In genomic region chr13:80048802-80049201, GRCh38 we compare ENCODE assay signal across 8 cellular contexts.
DNase-seq lines count a peak whose midpoint lies in the region; ATAC-seq and TF ChIP-seq lines count a peak whose summit lies in the region.

No MANE protein-coding gene starts in this region.

- H3K9me3 ChIP-seq in RWPE2 (ENCODE audit: severe bottlenecking) = no peaks in the 10 kb centered on the region
- no peaks in the 10 kb centered on the region for H3K9me3 ChIP-seq in effector memory CD4-positive, alpha-beta T cell (ENCODE audit: control insufficient read depth, low read length)

- no peaks in the 10 kb centered on the region for H3K36me3 ChIP-seq in RWPE2 (ENCODE audit: low read depth)
- H3K36me3 ChIP-seq in effector memory CD4-positive, alpha-beta T cell (ENCODE audit: control insufficient read depth, insufficient read depth, low read length) = no peaks in the 10 kb centered on the region

- H3K27ac ChIP-seq in RWPE2 (ENCODE audit: poor library complexity, severe bottlenecking) = peak overlapping the region; percentile 37
- no peak overlapping the region for H3K27ac ChIP-seq in effector memory CD4-positive, alpha-beta T cell (ENCODE audit: insufficient read depth, low read length, poor library complexity, severe bottlenecking)

- no peak overlapping the region for H3K27ac Mint-ChIP-seq in activated naive CD4-positive, alpha-beta T cell treated with anti-CD3 and anti-CD28 coated beads, Interleukin-2, amount 50 U/mL, for 72 hours

- TF ChIP-seq CTCF in RWPE2 (IDR thresholded peaks at IDR 0.05; ENCODE audit: poor library complexity, severe bottlenecking) = no peak
- TF ChIP-seq CTCF in retinal pigment epithelial cell (conservative IDR thresholded peaks at IDR 0.05; ENCODE audit: low read depth, low read length) = no peak

- no peaks in the 10 kb centered on the region for H3K36me3 Mint-ChIP-seq in activated naive CD4-positive, alpha-beta T cell treated with anti-CD3 and anti-CD28 coated beads, Interleukin-2, amount 50 U/mL, for 72 hours

- DNase-seq in DMS 273 treated with DMSO at 0.1 percent for 48 hours (lab: John Stamatoyannopoulos, UW) = peak; percentile 5
- DNase-seq in RWPE2 (ENCODE audit: low spot score) = peak; percentile 79
- peak in 1 of 2 donors; percentile 31 for DNase-seq in activated naive CD4-positive, alpha-beta T cell treated with anti-CD3 and anti-CD28 coated beads, Interleukin-2, amount 50 U/mL, for 72 hours (ENCODE audit: low spot score in 2 of 2)
- DNase-seq in cardiac septum (ENCODE audit: low spot score) = peak; percentile 93
- peak; percentile 97 for DNase-seq in retinal pigment epithelial cell (ENCODE audit: low read depth)
- DNase-seq in effector memory CD4-positive, alpha-beta T cell = no peak

- peaks cover 12% of the 10 kb centered on the region for H3K4me1 ChIP-seq in RWPE2 (ENCODE audit: insufficient read depth, poor library complexity, severe bottlenecking)
- no peaks in the 10 kb centered on the region for H3K4me1 ChIP-seq in effector memory CD4-positive, alpha-beta T cell (ENCODE audit: control insufficient read depth, insufficient read depth, low read length, poor library complexity, severe bottlenecking)

- ATAC-seq in GM21367 (IDR thresholded peaks at IDR 0.05; ENCODE audit: unreplicated experiment) (peak; percentile 96), HG03571 (IDR thresholded peaks at IDR 0.05; ENCODE audit: unreplicated experiment) (peak; percentile 99), RWPE2 (ENCODE audit: low read depth) (peak; percentile 99)
- peak; percentile 91 to 97 for ATAC-seq in activated naive CD4-positive, alpha-beta T cell treated with anti-CD3 and anti-CD28 coated beads, Interleukin-2, amount 50 U/mL, for 72 hours

- no peak overlapping the region for H3K4me3 ChIP-seq in RWPE2 (ENCODE audit: severe bottlenecking)
- no peak overlapping the region for H3K4me3 ChIP-seq in retinal pigment epithelial cell (ENCODE audit: low read length)
- no peak overlapping the region for H3K4me3 ChIP-seq in effector memory CD4-positive, alpha-beta T cell (ENCODE audit: insufficient read depth, low read depth, low read length, poor library complexity, severe bottlenecking)

- peaks cover 3 to 4% of the 10 kb centered on the region in 2 donors for H3K9me3 Mint-ChIP-seq in activated naive CD4-positive, alpha-beta T cell treated with anti-CD3 and anti-CD28 coated beads, Interleukin-2, amount 50 U/mL, for 72 hours

- intact Hi-C loops in cardiac septum (cut with DNase I) = loop anchor here (2.0 to 10.0 kb wide), 3 partner anchors 84 to 414 kb away; no protein-coding TSS in a partner anchor

- no peaks in the 10 kb centered on the region for H3K27me3 ChIP-seq in RWPE2 (ENCODE audit: insufficient read depth, poor library complexity, severe bottlenecking)
- H3K27me3 ChIP-seq in effector memory CD4-positive, alpha-beta T cell (replicated peaks; ENCODE audit: control insufficient read depth, insufficient read depth, low read length, poor library complexity, severe bottlenecking) = no peaks in the 10 kb centered on the region

Comparison
In these comparisons a context has a peak if more than half of its experiments do, and no peak if none do; other contexts are left out.
1. DNase-seq: peak in DMS 273 treated with DMSO at 0.1 percent for 48 hours (single experiment), RWPE2 (single experiment), cardiac septum (single experiment) and retinal pigment epithelial cell (single experiment); none in effector memory CD4-positive, alpha-beta T cell (0 of 3).
2. Peak in every context shown above with its lines, with median percentiles within 50 percentile points of each other: ATAC-seq.